16 cellular contexts compared by ENCODE assay signal in genomic region chr13:104485571-104485970, GRCh38.
DNase-seq lines count a peak whose midpoint lies in the region; ATAC-seq and TF ChIP-seq lines count a peak whose summit lies in the region.
"Had no signal": no experiment of that assay in that cellular context is flagged by ENCODE, and none has a peak within 500 bp of the region (broad histone marks: within the 10 kb centered on the region; RNA-seq: fewer than 3 reads in every experiment).

No MANE protein-coding gene starts in this region.

- H3K27ac Mint-ChIP-seq in mesothelial cell of epicardium = peak overlapping the region; percentile 85
- H3K27ac Mint-ChIP-seq: CD14-positive monocyte; CD8-positive, alpha-beta T cell had no signal

- TF ChIP-seq CTCF in VCaP (conservative IDR thresholded peaks at IDR 0.05) (no peak), mesothelial cell of epicardium (IDR thresholded peaks at IDR 0.05; ENCODE audit: unreplicated experiment) (no peak)

- H3K36me3 Mint-ChIP-seq in mesothelial cell of epicardium = peaks cover 4% of the 10 kb centered on the region
- H3K36me3 Mint-ChIP-seq: CD14-positive monocyte; CD8-positive, alpha-beta T cell had no signal

- intact Hi-C loops in sciatic nerve (cut with DNase I) = no loop called here

- DNase-seq in LHCN-M2 (ENCODE audit: low read depth) (peak; percentile 39), mesothelial cell of epicardium (ENCODE audit: low spot score in 2 of 2, unreplicated experiment in 2 of 2) (no peak), sciatic nerve (ENCODE audit: low spot score) (no peak), DMS 273 (lab: John Stamatoyannopoulos, UW; ENCODE audit: unreplicated experiment) (no peak), KBM-7 (no peak), NCI-H187 treated with DMSO at 0.1 percent for 48 hours (lab: John Stamatoyannopoulos, UW) (no peak)
- DNase-seq: BE2C; Caco-2; CD8-positive, alpha-beta T cell; DMS53; GF-D8 had no signal

- in situ Hi-C loops in KBM-7 (cut with MboI; ENCODE audit: low pct_unique_long_range_greater_than_20kb, low sequenced_read_pairs) = no loop called here

- H3K9me3 Mint-ChIP-seq in mesothelial cell of epicardium = peaks cover 9% of the 10 kb centered on the region

- H3K27me3 Mint-ChIP-seq in mesothelial cell of epicardium (ENCODE audit: low read depth) = no peaks in the 10 kb centered on the region

- peak overlapping the region; percentile 1; the same call in 1 of the 2 replicates for H3K27ac ChIP-seq in VCaP
- H3K27ac ChIP-seq: A549, HL-60 had no signal

- H3K4me3 Mint-ChIP-seq in mesothelial cell of epicardium = no peak overlapping the region
- H3K4me3 Mint-ChIP-seq: CD14-positive monocyte; CD8-positive, alpha-beta T cell had no signal

- peaks cover 31% of the 10 kb centered on the region for H3K4me1 Mint-ChIP-seq in mesothelial cell of epicardium
- H3K4me1 Mint-ChIP-seq: CD14-positive monocyte had no signal

- peak; percentile 78 for ATAC-seq in sciatic nerve
- ATAC-seq: A549; CD8-positive, alpha-beta T cell; HCT116 had no signal
